31 cellular contexts compared by ENCODE assay signal in genomic region chr18:53920312-53921075, GRCh38.
"Had no signal": no experiment of that assay in that cellular context is flagged by ENCODE, and none has a peak within 500 bp of the region (broad histone marks: within the 10 kb centered on the region; RNA-seq: fewer than 3 reads in every experiment).

No MANE protein-coding gene starts in this region.

- H3K27ac ChIP-seq: adrenal gland, ascending aorta, coronary artery, dorsolateral prefrontal cortex, pancreas, psoas muscle, testis, transverse colon, vagina, WERI-Rb-1 had no signal

- H3K9me3 ChIP-seq: adrenal gland, ascending aorta, pancreas, psoas muscle, testis, transverse colon, vagina had no signal

- H3K27ac Mint-ChIP-seq: activated CD4-positive, alpha-beta memory T cell treated with anti-CD3 and anti-CD28 coated beads, Interleukin-2, amount 10 ng/mL, durations not matched to agents 7 days and 5 days; activated CD4-positive, alpha-beta T cell treated with anti-CD3 and anti-CD28 coated beads, Interleukin-2, amount 10 ng/mL, durations not matched to agents 24 days and 14 days; activated naive CD4-positive, alpha-beta T cell treated with anti-CD3 and anti-CD28 coated beads, Interleukin-2, amount 50 U/mL, for 72 hours; mesothelial cell of epicardium; nephron progenitor cell; T-helper 17 cell had no signal

- H3K4me3 ChIP-seq: adrenal gland, ascending aorta, coronary artery, dorsolateral prefrontal cortex, pancreas, psoas muscle, testis, transverse colon, vagina had no signal

- H3K4me1 ChIP-seq: adrenal gland, ascending aorta, pancreas, psoas muscle, testis, transverse colon, vagina had no signal

- H3K36me3 Mint-ChIP-seq: activated naive CD4-positive, alpha-beta T cell treated with anti-CD3 and anti-CD28 coated beads, Interleukin-2, amount 50 U/mL, for 72 hours; brain; mesothelial cell of epicardium; naive B cell had no signal

- ATAC-seq: activated naive CD4-positive, alpha-beta T cell treated with anti-CD3 and anti-CD28 coated beads, Interleukin-2, amount 50 U/mL, for 72 hours; activated T-cell treated with anti-CD3 and anti-CD28 coated beads, Interleukin-2, amount 50 U/mL, for 4 hours; left cardiac atrium; left ventricle myocardium superior; pancreas; psoas muscle; T-helper 17 cell had no signal

- H3K27me3 ChIP-seq: adrenal gland, ascending aorta, dorsolateral prefrontal cortex, pancreas, testis, transverse colon, vagina had no signal

- H3K4me1 Mint-ChIP-seq: activated CD4-positive, alpha-beta memory T cell treated with anti-CD3 and anti-CD28 coated beads, Interleukin-2, amount 10 ng/mL, durations not matched to agents 7 days and 5 days; activated CD4-positive, alpha-beta T cell treated with anti-CD3 and anti-CD28 coated beads, Interleukin-2, amount 10 ng/mL, durations not matched to agents 24 days and 14 days; brain; naive B cell; nephron progenitor cell; T-helper 17 cell had no signal

- H3K4me3 Mint-ChIP-seq: activated CD4-positive, alpha-beta memory T cell treated with anti-CD3 and anti-CD28 coated beads, Interleukin-2, amount 10 ng/mL, durations not matched to agents 7 days and 5 days; activated CD4-positive, alpha-beta T cell treated with anti-CD3 and anti-CD28 coated beads, Interleukin-2, amount 10 ng/mL, durations not matched to agents 24 days and 14 days; activated T-cell treated with anti-CD3 and anti-CD28 coated beads, Interleukin-2, amount 50 U/mL, for 4 hours; brain; mesothelial cell of epicardium; naive B cell; nephron progenitor cell; T-helper 17 cell had no signal

- H3K9me3 Mint-ChIP-seq: activated T-cell treated with anti-CD3 and anti-CD28 coated beads, Interleukin-2, amount 50 U/mL, for 4 hours; nephron progenitor cell had no signal

- FAIRE-seq: frontal cortex, keratinocyte, pancreas had no signal

- DNase-seq: activated CD4-positive, alpha-beta memory T cell treated with anti-CD3 and anti-CD28 coated beads, Interleukin-2, amount 10 ng/mL, durations not matched to agents 7 days and 5 days; activated CD4-positive, alpha-beta T cell treated with anti-CD3 and anti-CD28 coated beads, Interleukin-2, amount 10 ng/mL, durations not matched to agents 24 days and 14 days; activated CD4-positive, CD25-positive, alpha-beta regulatory T cell treated with anti-CD3 and anti-CD28 coated beads, Interleukin-2, amount 50 U/mL, for 72 hours; activated CD8-positive, alpha-beta memory T cell treated with anti-CD3 and anti-CD28 coated beads, Interleukin-2, amount 50 U/mL, for 48 hours; activated naive CD4-positive, alpha-beta T cell; activated T-cell treated with anti-CD3 and anti-CD28 coated beads, Interleukin-2, amount 50 U/mL, for 4 hours; adrenal gland; dorsolateral prefrontal cortex; effector memory CD4-positive, alpha-beta T cell; glutamatergic neuron; left cardiac atrium; left ventricle myocardium superior; naive B cell; nephron progenitor cell; nucleus accumbens; pancreas; psoas muscle; stimulated activated naive CD4-positive, alpha-beta T cell; T-helper 17 cell; T1000; testis; transverse colon; WERI-Rb-1 had no signal

- H3K36me3 ChIP-seq: adrenal gland, ascending aorta, pancreas, transverse colon, vagina, WERI-Rb-1 had no signal
